In genomic region chr1:164558461-164559341, GRCh38 we compare ENCODE assay signal across 8 cellular contexts. TPM values are rescaled to one million over a fixed set of nuclear protein-coding genes. Genes with fewer than 3 reads are reported as not detected.
DNase-seq lines count a peak whose midpoint lies in the region; TF ChIP-seq lines count a peak whose summit lies in the region.

Gene PBX1, plus strand, starts transcription at chr1:164559184.

- H3K36me3 Mint-ChIP-seq in activated naive CD8-positive, alpha-beta T cell: peaks cover 2% of the 10 kb centered on the region

- no peak for TF ChIP-seq CTCF in HEK293 (tag by site-specific recombination; IDR thresholded peaks at IDR 0.05)
- TF ChIP-seq CTCF in subcutaneous adipose tissue (IDR thresholded peaks at IDR 0.05; ENCODE audit: low read depth): no peak

- no peaks in the 10 kb centered on the region for H3K36me3 ChIP-seq in HEK293 (ENCODE audit: control insufficient read depth in 2 of 2, insufficient read depth in 1 of 2, low read length in 2 of 2)

- peak within 1 kb of the TSS; percentile 82 for H3K4me3 ChIP-seq in HEK293 (ENCODE audit: low read depth, low read length)

- H3K9me3 Mint-ChIP-seq in activated naive CD8-positive, alpha-beta T cell (ENCODE audit: low read depth): no peaks in the 10 kb centered on the region

- peaks cover 16% of the 10 kb centered on the region for H3K27me3 Mint-ChIP-seq in activated naive CD8-positive, alpha-beta T cell

- H3K9me3 ChIP-seq in HEK293 (ENCODE audit: control insufficient read depth, insufficient read depth, low read depth, low read length): no peaks in the 10 kb centered on the region

- peak within 1 kb of the TSS; percentile 82 for H3K4me3 Mint-ChIP-seq in activated naive CD8-positive, alpha-beta T cell

- CTCF ChIA-PET in HEK293 (lab: Yijun Ruan, JAX): interaction anchor here (0.6 to 1.3 kb wide), 7 partner anchors 15 to 1711 kb away, joined by 3 to 8 read pairs (median 3); no protein-coding TSS in a partner anchor

- H3K4me1 Mint-ChIP-seq in activated naive CD8-positive, alpha-beta T cell (ENCODE audit: low read depth): peaks cover 25% of the 10 kb centered on the region

- H3K27ac Mint-ChIP-seq in activated naive CD8-positive, alpha-beta T cell: no peak within 1 kb of the TSS

- DNase-seq in ELF-1 (ENCODE audit: low read depth, low spot score) (peak; percentile 99), MV-4-11 (lab: John Stamatoyannopoulos, UW) (peak; percentile 89), SK-N-DZ (ENCODE audit: low spot score) (peak; percentile 98), glomerular endothelial cell (ENCODE audit: extremely low read depth, low read depth, low spot score) (peak; percentile 68), non-pigmented ciliary epithelial cell (ENCODE audit: low read depth) (peak; percentile 96)

- H3K4me1 ChIP-seq in HEK293 (ENCODE audit: control insufficient read depth, insufficient read depth, low read length): peaks cover 12% of the 10 kb centered on the region; the same call in 1 of the 2 replicates

- POLR2A ChIA-PET in HEK293 (lab: Yijun Ruan, JAX): interaction anchor here (0.6 to 1.6 kb wide), 44 partner anchors 9 to 995 kb away, joined by 3 to 58 read pairs (median 5); no protein-coding TSS in a partner anchor

- H3K27ac ChIP-seq in HEK293 (ENCODE audit: extremely low read depth, low read depth, low read length): peak within 1 kb of the TSS; percentile 81

TF ChIP-seq in HEK293, 187 proteins besides CTCF, POLR2A, EP300 and RAD21 (continues in another document):
- TF ChIP-seq HOXC10 (CRISPR knock-in tag; IDR thresholded peaks at IDR 0.05): no peak
- no peak for TF ChIP-seq ZNF776 (tag by site-specific recombination; IDR thresholded peaks at IDR 0.05; ENCODE audit: borderline replicate concordance)
- TF ChIP-seq ZNF600 (tag by site-specific recombination; IDR thresholded peaks at IDR 0.05): peak; percentile 86
- TF ChIP-seq MZF1 (tag by site-specific recombination; IDR thresholded peaks at IDR 0.05; ENCODE audit: borderline replicate concordance): no peak
- TF ChIP-seq ZNF837 (tag by site-specific recombination; IDR thresholded peaks at IDR 0.05): no peak
- no peak for TF ChIP-seq ZNF362 (tag by site-specific recombination; IDR thresholded peaks at IDR 0.05)
- no peak for TF ChIP-seq ZNF211 (tag by site-specific recombination; IDR thresholded peaks at IDR 0.05; ENCODE audit: low read depth)
- TF ChIP-seq ZNF133 (tag by site-specific recombination; IDR thresholded peaks at IDR 0.05): no peak
- TF ChIP-seq ZNF138 (tag by site-specific recombination; IDR thresholded peaks at IDR 0.05; ENCODE audit: borderline replicate concordance): no peak
- TF ChIP-seq ZNF529 (tag by site-specific recombination; IDR thresholded peaks at IDR 0.05; ENCODE audit: insufficient replicate concordance): no peak
- no peak for TF ChIP-seq ZBTB21 (tag by site-specific recombination; IDR thresholded peaks at IDR 0.05)
- no peak for TF ChIP-seq PRDM2 (tag by site-specific recombination; IDR thresholded peaks at IDR 0.05; ENCODE audit: borderline replicate concordance)
- TF ChIP-seq ZNF558 (tag by site-specific recombination; IDR thresholded peaks at IDR 0.05): no peak
- TF ChIP-seq ZNF621 (tag by site-specific recombination; IDR thresholded peaks at IDR 0.05): no peak
- no peak for TF ChIP-seq FEZF1 (tag by site-specific recombination; IDR thresholded peaks at IDR 0.05)
- no peak; the same call in 1 of the 2 replicates for TF ChIP-seq PRDM6 (tag by site-specific recombination; IDR thresholded peaks at IDR 0.05)
- TF ChIP-seq ZNF423 (tag by site-specific recombination; IDR thresholded peaks at IDR 0.05): no peak
- TF ChIP-seq ZBTB10 (tag by site-specific recombination; IDR thresholded peaks at IDR 0.05): no peak
- TF ChIP-seq TRIM28 (IDR thresholded peaks at IDR 0.05; ENCODE audit: borderline replicate concordance, low read length): no peak
- no peak for TF ChIP-seq SALL2 (tag by site-specific recombination; IDR thresholded peaks at IDR 0.05; ENCODE audit: borderline replicate concordance)

RNA-seq across cellular contexts. Expression of gene PBX1, which starts in this region (rescaled TPM):
- 10.4 and 11.3 TPM in 2 replicates for polyA plus RNA-seq in SK-N-DZ (2014; cell fraction: cytosol; rRNA removed)
- 6.7 and 6.9 TPM in 2 replicates for polyA plus RNA-seq in SK-N-DZ (2014; cell fraction: nucleus; rRNA removed)
- 8.7 and 11.5 TPM in 2 replicates for total RNA-seq in glomerular endothelial cell
- total RNA-seq in subcutaneous adipose tissue: 10 to 100 TPM; 36.5 to 61.1 (median 54.2) TPM

Comparison
In these comparisons a context has a peak if more than half of its experiments do, and no peak if none do; other contexts are left out.
1. Peak in every context shown above with its lines: DNase-seq, H3K4me3 ChIP-seq and H3K27ac ChIP-seq.